In the genomic region with DNA sequence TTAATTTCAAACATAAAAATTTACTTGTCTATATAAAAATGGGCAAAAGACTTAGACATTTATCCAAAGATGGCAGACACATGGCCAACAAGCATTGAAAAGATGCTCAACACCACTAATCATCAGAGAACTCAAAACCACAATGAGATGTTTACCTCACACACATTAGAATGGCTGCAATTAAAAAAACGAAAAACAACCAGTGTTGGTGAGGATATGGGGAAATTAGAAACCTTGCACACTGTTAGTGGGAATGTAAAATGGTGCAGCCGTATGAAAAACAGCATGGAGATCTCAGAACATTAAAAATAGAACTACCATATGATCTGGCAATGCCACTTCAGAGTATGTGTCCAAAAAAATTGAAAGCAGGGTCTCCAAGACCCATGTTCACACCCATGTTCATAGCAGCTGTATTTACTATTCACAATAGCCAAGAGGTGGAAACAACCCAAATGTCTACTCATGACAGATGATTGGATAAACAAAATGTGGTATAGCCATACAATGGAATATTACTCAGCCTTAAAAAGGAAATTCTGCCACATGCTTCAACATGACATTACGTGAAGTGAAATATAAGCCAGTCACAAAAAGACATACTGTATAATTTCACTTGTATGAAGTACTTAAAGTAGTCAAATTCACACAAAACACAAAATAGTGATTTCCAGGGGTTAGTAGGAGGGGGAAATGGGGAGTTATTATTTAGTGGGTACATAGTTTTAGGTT, we compare ENCODE assay signal across 1 cellular context.
TF ChIP-seq lines count a peak whose summit lies in the region.

No MANE protein-coding gene starts in this region.

TF ChIP-seq in IMR-90, 13 proteins besides CTCF, POLR2A, EP300 and RAD21 (continued from another document):
- no peak for TF ChIP-seq BHLHE40 (IDR thresholded peaks at IDR 0.05; ENCODE audit: low read depth, low read length)
